ENCODE assay signal across 9 cellular contexts in the genomic region with DNA sequence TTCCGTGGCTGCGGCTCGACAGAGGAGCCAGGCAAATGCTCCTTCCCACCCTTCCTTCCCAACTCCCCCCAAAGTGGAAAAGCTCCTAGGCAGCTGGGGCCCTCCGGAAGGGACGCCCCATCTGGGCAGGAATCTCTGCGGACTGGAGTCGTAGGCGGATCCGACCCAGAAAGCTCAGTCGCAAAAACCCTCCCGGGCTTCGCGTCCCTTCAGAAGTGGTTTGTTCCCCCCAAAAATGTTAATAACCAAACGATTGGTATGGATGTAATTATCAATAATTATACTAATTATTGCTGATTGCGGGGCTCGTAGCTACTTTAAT. TPM values are rescaled to one million over a fixed set of nuclear protein-coding genes. Genes with fewer than 3 reads are reported as not detected.
A peak's percentile ranks its signal among the peaks of the same experiment; 100 is the strongest.
DNase-seq lines count a peak whose midpoint lies in the region; ATAC-seq and TF ChIP-seq lines count a peak whose summit lies in the region.
"Had no signal": no experiment of that assay in that cellular context is flagged by ENCODE, and none has a peak within 500 bp of the region (broad histone marks: within the 10 kb centered on the region; RNA-seq: fewer than 3 reads in every experiment).

No MANE protein-coding gene starts in this region.

- in situ Hi-C loops in brain microvascular endothelial cell (cut with HindIII; ENCODE audit: low pct_ligation_motif_present, low sequenced_read_pairs), result no loop called here

- POLR2A ChIA-PET in PC-9 (lab: Charles Lee; ENCODE audit: unreplicated experiment), result interaction anchor here (0.7 kb wide), 1 partner anchor 331 kb away, joined by 6 read pairs; no protein-coding TSS in a partner anchor

- H3F3A ChIP-seq in PC-9 (ENCODE audit: insufficient read depth, low read depth), result peaks cover 8% of the 10 kb centered on the region; the same call in 1 of the 2 replicates

- H3K4me3 ChIP-seq in brain microvascular endothelial cell (ENCODE audit: low read depth, low read length) (peak overlapping the region; percentile 42), mesodermal cell (ENCODE audit: extremely low read depth, insufficient read depth, low read length, poor library complexity, severe bottlenecking) (peak overlapping the region; percentile 28), PC-9 (no peak overlapping the region)

- H2AFZ ChIP-seq in PC-9, result no peak overlapping the region

- BruUV-seq in PC-9 (replicated peaks; lab: Mats Ljungman, UMichigan), result no TSS peak

- peaks cover 49% of the 10 kb centered on the region for H3K27me3 ChIP-seq in brain microvascular endothelial cell (replicated peaks)
- H3K27me3 ChIP-seq in PC-9 (ENCODE audit: insufficient read depth, low read depth), result no peaks in the 10 kb centered on the region; the same call in 1 of the 2 replicates

- 0 to 2% methylated on average over 3 to 9 of the region's 16 CpGs for WGBS in mesodermal cell (ENCODE audit: insufficient coverage in 2 of 2), 2 experiments

- no peak for ATAC-seq in HG03439 (IDR thresholded peaks at IDR 0.05; ENCODE audit: unreplicated experiment)

- H3K36me3 ChIP-seq in brain microvascular endothelial cell (replicated peaks) (no peaks in the 10 kb centered on the region), mesodermal cell (ENCODE audit: control insufficient read depth, insufficient read depth, low read length) (no peaks in the 10 kb centered on the region), PC-9 (ENCODE audit: low read depth) (no peaks in the 10 kb centered on the region)

- peaks cover 16% of the 10 kb centered on the region for H3K4me1 ChIP-seq in mesodermal cell (ENCODE audit: control insufficient read depth, insufficient read depth, low read length, poor library complexity, severe bottlenecking)
- H3K4me1 ChIP-seq in PC-9 (replicated peaks; ENCODE audit: insufficient read depth), result peaks cover 10% of the 10 kb centered on the region

- intact Hi-C loops in PC-9 (cut with micrococcal nuclease; ENCODE audit: unreplicated experiment), result loop anchor here (1.0 to 10.0 kb wide), 9 partner anchors 294 to 951 kb away; partner anchors contain the start of genes C15orf61 and MAP2K5

- H3K79me2 ChIP-seq in PC-9 (ENCODE audit: low read depth), result no peaks in the 10 kb centered on the region

- TF ChIP-seq CTCF in brain microvascular endothelial cell (IDR thresholded peaks at IDR 0.05; ENCODE audit: low read depth, low read length, missing control alignments) (no peak), PC-9 (conservative IDR thresholded peaks at IDR 0.05) (no peak)

- CTCF ChIA-PET in PC-9 (lab: Charles Lee), result interaction anchor here (0.6 to 0.7 kb wide), 6 partner anchors 43 to 1898 kb away, joined by 3 to 9 read pairs (median 3); no protein-coding TSS in a partner anchor

- no peaks in the 10 kb centered on the region for H3K9me2 ChIP-seq in PC-9 (ENCODE audit: insufficient read depth)

- H3K9me3 ChIP-seq in mesodermal cell (ENCODE audit: control insufficient read depth, low read length) (no peaks in the 10 kb centered on the region), PC-9 (ENCODE audit: insufficient read depth, low read depth) (no peaks in the 10 kb centered on the region)

- H3K4me2 ChIP-seq in PC-9, result no peak overlapping the region

- H3K27ac ChIP-seq in brain microvascular endothelial cell (no peak overlapping the region), mesodermal cell (ENCODE audit: low read depth, low read length, severe bottlenecking) (no peak overlapping the region), PC-9 (no peak overlapping the region)

- peak; percentile 15 for DNase-seq in stimulated activated CD4-positive, alpha-beta T cell treated with anti-CD3 and anti-CD28 coated beads, Interleukin-4, amount 100 ng/mL, for 1 hour
- no peak for DNase-seq in stimulated activated CD4-positive, alpha-beta T cell treated with anti-CD3 and anti-CD28 coated beads, Interleukin-4, amount 100 ng/mL, for 4 hours
- DNase-seq in brain microvascular endothelial cell (no peak), NCI-H1694 (lab: John Stamatoyannopoulos, UW) (no peak), HUDEP-2 (lab: John Stamatoyannopoulos, UW; ENCODE audit: unreplicated experiment in 76 of 76) (no peak), PC-9 (no peak)

- H4K20me1 ChIP-seq in PC-9 (ENCODE audit: insufficient read depth), result no peaks in the 10 kb centered on the region

RNA-seq across cellular contexts. Expression of gene RNU6-1, which starts 3.8 kb away (rescaled TPM):
- polyA plus RNA-seq in mesodermal cell (2013, experiment 1 of 2), result under 0.01 TPM
- under 0.01 TPM for polyA plus RNA-seq in mesodermal cell (2013, experiment 2 of 2)
- total RNA-seq in PC-9 (2021), result not detected in 2 replicates
- total RNA-seq: HT1080 had no signal

RNA-seq across cellular contexts. Expression of gene SKOR1, which starts 10.8 kb away (rescaled TPM):
- 0.26 TPM for polyA plus RNA-seq in mesodermal cell (2013, experiment 1 of 2)
- polyA plus RNA-seq in mesodermal cell (2013, experiment 2 of 2), result 0.20 TPM
- 0.13 and 0.40 TPM in 2 replicates for total RNA-seq in PC-9 (2021)
- total RNA-seq: HT1080 had no signal
